19 cellular contexts compared by ENCODE assay signal in genomic region chr2:49270091-49270490, GRCh38.
A peak's percentile ranks its signal among the peaks of the same experiment; 100 is the strongest.
DNase-seq lines count a peak whose midpoint lies in the region; ATAC-seq and TF ChIP-seq lines count a peak whose summit lies in the region.
"Had no signal": no experiment of that assay in that cellular context is flagged by ENCODE, and none has a peak within 500 bp of the region (broad histone marks: within the 10 kb centered on the region; RNA-seq: fewer than 3 reads in every experiment).

No MANE protein-coding gene starts in this region.

- H3K4me3 Mint-ChIP-seq in GM23338: no peak overlapping the region
- H3K4me3 Mint-ChIP-seq in WTC11: no peak overlapping the region
- no peak overlapping the region for H3K4me3 Mint-ChIP-seq in endodermal cell
- H3K4me3 Mint-ChIP-seq: B cell; CD4-positive, alpha-beta T cell; CD8-positive, alpha-beta T cell had no signal

- no peaks in the 10 kb centered on the region for H3F3A ChIP-seq in GM23338 (replicated peaks; ENCODE audit: low read depth)
- H3F3A ChIP-seq in neural cell (ENCODE audit: insufficient read depth, low read length, poor library complexity, severe bottlenecking): no peaks in the 10 kb centered on the region

- H3K9me2 ChIP-seq in GM23338 (ENCODE audit: insufficient read depth) (no peaks in the 10 kb centered on the region), neural cell (ENCODE audit: insufficient read depth, low read length) (no peaks in the 10 kb centered on the region)

- H3K4me3 ChIP-seq in GM23338: no peak overlapping the region
- no peak overlapping the region for H3K4me3 ChIP-seq in endodermal cell (ENCODE audit: low read length)
- H3K4me3 ChIP-seq in neural cell (ENCODE audit: low read length): no peak overlapping the region
- no peak overlapping the region for H3K4me3 ChIP-seq in Peyer's patch
- H3K4me3 ChIP-seq: A549, BLaER1 had no signal

- no peaks in the 10 kb centered on the region for H3K79me2 ChIP-seq in GM23338 (replicated peaks; ENCODE audit: insufficient read depth)
- no peaks in the 10 kb centered on the region for H3K79me2 ChIP-seq in neural cell (replicated peaks; ENCODE audit: insufficient read depth, low read length)

- no peak overlapping the region for H3K27ac ChIP-seq in GM23338 (ENCODE audit: low read depth)
- H3K27ac ChIP-seq in endodermal cell (ENCODE audit: low read depth, low read length): no peak overlapping the region
- peak overlapping the region; percentile 84 for H3K27ac ChIP-seq in neural cell (ENCODE audit: low read length)
- no peak overlapping the region for H3K27ac ChIP-seq in Peyer's patch
- H3K27ac ChIP-seq: A549, BLaER1 had no signal

- TF ChIP-seq EP300 in neural cell (conservative IDR thresholded peaks at IDR 0.05; ENCODE audit: poor library complexity, severe bottlenecking): no peak

- no peak overlapping the region for H3K4me2 ChIP-seq in GM23338
- no peak overlapping the region for H3K4me2 ChIP-seq in neural cell (ENCODE audit: low read length)
- H3K4me2 ChIP-seq: A549, BLaER1 had no signal

- CTCF ChIA-PET in WTC11 (lab: Charles Lee): interaction anchor here (0.8 to 1.0 kb wide), 2 partner anchors 31 to 221 kb away, joined by 3 read pairs; no protein-coding TSS in a partner anchor

- POLR2A ChIA-PET in WTC11 (lab: Charles Lee): no interaction called here

- no peaks in the 10 kb centered on the region for H3K9me3 ChIP-seq in endodermal cell (ENCODE audit: control insufficient read depth, low read length)
- no peaks in the 10 kb centered on the region for H3K9me3 ChIP-seq in neural cell (ENCODE audit: low read length)
- no peaks in the 10 kb centered on the region for H3K9me3 ChIP-seq in Peyer's patch
- H3K9me3 ChIP-seq: A549, BLaER1, Caco-2 had no signal

- H4K20me1 ChIP-seq in GM23338 (replicated peaks; ENCODE audit: insufficient read depth) (no peaks in the 10 kb centered on the region), neural cell (ENCODE audit: insufficient read depth) (no peaks in the 10 kb centered on the region)
- H4K20me1 ChIP-seq: BLaER1 had no signal

- H3K36me3 Mint-ChIP-seq in GM23338 (ENCODE audit: low read depth) (no peaks in the 10 kb centered on the region), WTC11 (no peaks in the 10 kb centered on the region), endodermal cell (ENCODE audit: low read depth) (no peaks in the 10 kb centered on the region)
- H3K36me3 Mint-ChIP-seq: CD8-positive, alpha-beta T cell had no signal

- H3K27me3 ChIP-seq in GM23338 (ENCODE audit: insufficient read depth): no peaks in the 10 kb centered on the region
- peaks cover 2% of the 10 kb centered on the region for H3K27me3 ChIP-seq in endodermal cell (ENCODE audit: control insufficient read depth, insufficient read depth, low read length, poor library complexity, severe bottlenecking)
- H3K27me3 ChIP-seq in neural cell (ENCODE audit: insufficient read depth, low read depth, low read length): no peaks in the 10 kb centered on the region
- no peaks in the 10 kb centered on the region for H3K27me3 ChIP-seq in Peyer's patch
- H3K27me3 ChIP-seq: BLaER1 had no signal

- H3K27ac Mint-ChIP-seq in GM23338 (peak overlapping the region; percentile 15; the same call in 1 of the 2 replicates), WTC11 (no peak overlapping the region), endodermal cell (no peak overlapping the region)
- H3K27ac Mint-ChIP-seq: B cell; CD4-positive, alpha-beta T cell; CD8-positive, alpha-beta T cell had no signal

- H3K36me3 ChIP-seq in GM23338 (ENCODE audit: insufficient read depth) (no peaks in the 10 kb centered on the region), endodermal cell (ENCODE audit: control insufficient read depth, insufficient read depth, low read length) (no peaks in the 10 kb centered on the region), neural cell (ENCODE audit: insufficient read depth, low read length) (no peaks in the 10 kb centered on the region), Peyer's patch (no peaks in the 10 kb centered on the region)
- H3K36me3 ChIP-seq: BLaER1 had no signal

- ATAC-seq in GM23338 (no peak), WTC11 (peak; percentile 67), left lobe of liver (no peak), HG03196 (IDR thresholded peaks at IDR 0.05; ENCODE audit: unreplicated experiment) (no peak)
- ATAC-seq: A549; CD8-positive, alpha-beta T cell had no signal

- H3K27me3 Mint-ChIP-seq in GM23338 (ENCODE audit: insufficient read depth, low read depth, poor library complexity) (peaks cover 2% of the 10 kb centered on the region), WTC11 (ENCODE audit: low read depth) (no peaks in the 10 kb centered on the region), endodermal cell (ENCODE audit: insufficient read depth) (peaks cover 7% of the 10 kb centered on the region)
- H3K27me3 Mint-ChIP-seq: B cell; CD4-positive, alpha-beta T cell had no signal

- TF ChIP-seq POLR2A in Peyer's patch (IDR thresholded peaks at IDR 0.05): no peak

- peak; percentile 12 for DNase-seq in GM23338 (ENCODE audit: low spot score)
- DNase-seq in WTC11 (ENCODE audit: low spot score): no peak
- DNase-seq in endodermal cell: no peak
- DNase-seq in 8988T: no peak
- DNase-seq in Peyer's patch: no peak
- no peak for DNase-seq in left lobe of liver (ENCODE audit: low spot score)
- DNase-seq: AML-193; C1 segment of cervical spinal cord; Caco-2; Calu3; CD4-positive, alpha-beta T cell; CD8-positive, alpha-beta T cell; DMS79 treated with DMSO at 0.1 percent for 48 hours; GF-D8 had no signal

- H3K9me3 Mint-ChIP-seq in GM23338: no peaks in the 10 kb centered on the region
- no peaks in the 10 kb centered on the region for H3K9me3 Mint-ChIP-seq in WTC11
- H3K9me3 Mint-ChIP-seq in endodermal cell: no peaks in the 10 kb centered on the region

- peaks cover 8% of the 10 kb centered on the region; the same call in 2 of the 3 replicates for H3K4me1 Mint-ChIP-seq in GM23338
- peaks cover 10% of the 10 kb centered on the region; the same call in 1 of the 2 replicates for H3K4me1 Mint-ChIP-seq in WTC11
- no peaks in the 10 kb centered on the region for H3K4me1 Mint-ChIP-seq in endodermal cell
- H3K4me1 Mint-ChIP-seq: B cell had no signal

- TF ChIP-seq CTCF in GM23338 (conservative IDR thresholded peaks at IDR 0.05; ENCODE audit: low read depth in 2 of 2): peak in 1 of 2 experiments; percentile 21; a peak in 1 of 4 replicates
- no peak for TF ChIP-seq CTCF in WTC11 (IDR thresholded peaks at IDR 0.05)
- peak; percentile 52 for TF ChIP-seq CTCF in endodermal cell (conservative IDR thresholded peaks at IDR 0.05)
- TF ChIP-seq CTCF in neural cell (IDR thresholded peaks at IDR 0.05; ENCODE audit: poor library complexity, severe bottlenecking): no peak
- no peak for TF ChIP-seq CTCF in Peyer's patch (IDR thresholded peaks at IDR 0.05)

- H3K9ac ChIP-seq in endodermal cell (ENCODE audit: extremely low read depth, low read length, poor library complexity, severe bottlenecking) (no peak overlapping the region), neural cell (ENCODE audit: low read length) (no peak overlapping the region)
- H3K9ac ChIP-seq: BLaER1 had no signal

- 82 to 95% methylated on average over 3 to 6 of the region's 6 CpGs for WGBS in endodermal cell (ENCODE audit: insufficient coverage in 1 of 2, insufficient read length in 1 of 2), 2 experiments

- H2AFZ ChIP-seq in GM23338 (no peak overlapping the region), neural cell (ENCODE audit: low read depth, low read length) (no peak overlapping the region)

- TF ChIP-seq RAD21 in neural cell (conservative IDR thresholded peaks at IDR 0.05): no peak

- H3K4me1 ChIP-seq in GM23338 (ENCODE audit: insufficient read depth): no peaks in the 10 kb centered on the region; the same call in 1 of the 2 replicates
- no peaks in the 10 kb centered on the region for H3K4me1 ChIP-seq in endodermal cell (ENCODE audit: control insufficient read depth, insufficient read depth, low read length)
- H3K4me1 ChIP-seq in Peyer's patch: no peaks in the 10 kb centered on the region
- H3K4me1 ChIP-seq: A549, BLaER1, Caco-2 had no signal

TF ChIP-seq in GM23338, 12 proteins besides CTCF, POLR2A, EP300 and RAD21 (continues in another document):
- TF ChIP-seq ZNF114 (CRISPR knock-in tag; IDR thresholded peaks at IDR 0.05): no peak

TF ChIP-seq in WTC11, 78 proteins besides CTCF, POLR2A, EP300 and RAD21:
- no peak for TF ChIP-seq JUN (CRISPR knock-in tag; IDR thresholded peaks at IDR 0.05)
- no peak for TF ChIP-seq EMX1 (CRISPR knock-in tag; IDR thresholded peaks at IDR 0.05)
- no peak for TF ChIP-seq NR1H2 (CRISPR knock-in tag; IDR thresholded peaks at IDR 0.05)
- TF ChIP-seq CBFB (CRISPR knock-in tag; IDR thresholded peaks at IDR 0.05; ENCODE audit: low read depth): no peak
- TF ChIP-seq USF2 (CRISPR knock-in tag; IDR thresholded peaks at IDR 0.05): no peak
- TF ChIP-seq ESRRA (CRISPR knock-in tag; IDR thresholded peaks at IDR 0.05; ENCODE audit: borderline replicate concordance): no peak
- TF ChIP-seq SMAD4 (CRISPR knock-in tag; IDR thresholded peaks at IDR 0.05): no peak
- no peak for TF ChIP-seq PRRX2 (CRISPR knock-in tag; IDR thresholded peaks at IDR 0.05)

TF ChIP-seq in neural cell, 6 proteins besides CTCF, POLR2A, EP300 and RAD21 (continues in another document):
- no peak for TF ChIP-seq REST (IDR thresholded peaks at IDR 0.05; ENCODE audit: borderline replicate concordance)
- no peak for TF ChIP-seq TAF1 (IDR thresholded peaks at IDR 0.05; ENCODE audit: low read depth)
- TF ChIP-seq POLR2AphosphoS5 (IDR thresholded peaks at IDR 0.05): no peak
- no peak for TF ChIP-seq MXI1 (conservative IDR thresholded peaks at IDR 0.05; ENCODE audit: poor library complexity, severe bottlenecking)
